ENCODE assay signal across 1 cellular context in the genomic region with DNA sequence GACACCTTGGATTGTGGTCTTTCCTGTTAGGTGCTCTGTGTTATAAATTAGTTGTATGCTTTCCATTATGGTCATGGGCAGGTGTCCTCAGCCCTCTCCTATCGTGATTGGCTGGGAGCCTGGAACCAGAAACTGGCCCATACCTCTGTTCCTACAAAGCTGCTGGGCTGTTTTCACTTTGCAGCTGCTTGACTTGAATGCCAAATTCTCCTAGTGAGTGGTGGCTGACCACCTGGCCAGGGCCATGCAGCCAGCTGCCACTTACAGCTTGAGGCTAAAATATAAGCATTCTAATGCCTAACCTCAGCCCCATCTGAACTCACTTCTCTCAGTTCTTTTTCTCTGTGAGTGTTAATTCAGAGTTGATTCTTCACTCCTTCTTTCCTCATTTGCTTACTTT.
TF ChIP-seq lines count a peak whose summit lies in the region.

No MANE protein-coding gene starts in this region.

TF ChIP-seq in SK-N-SH treated with all-trans-retinoic acid at 6 μM for 48 hours, 23 proteins besides CTCF, POLR2A, EP300 and RAD21 (continued from another document):
- TF ChIP-seq, protein P1, sequence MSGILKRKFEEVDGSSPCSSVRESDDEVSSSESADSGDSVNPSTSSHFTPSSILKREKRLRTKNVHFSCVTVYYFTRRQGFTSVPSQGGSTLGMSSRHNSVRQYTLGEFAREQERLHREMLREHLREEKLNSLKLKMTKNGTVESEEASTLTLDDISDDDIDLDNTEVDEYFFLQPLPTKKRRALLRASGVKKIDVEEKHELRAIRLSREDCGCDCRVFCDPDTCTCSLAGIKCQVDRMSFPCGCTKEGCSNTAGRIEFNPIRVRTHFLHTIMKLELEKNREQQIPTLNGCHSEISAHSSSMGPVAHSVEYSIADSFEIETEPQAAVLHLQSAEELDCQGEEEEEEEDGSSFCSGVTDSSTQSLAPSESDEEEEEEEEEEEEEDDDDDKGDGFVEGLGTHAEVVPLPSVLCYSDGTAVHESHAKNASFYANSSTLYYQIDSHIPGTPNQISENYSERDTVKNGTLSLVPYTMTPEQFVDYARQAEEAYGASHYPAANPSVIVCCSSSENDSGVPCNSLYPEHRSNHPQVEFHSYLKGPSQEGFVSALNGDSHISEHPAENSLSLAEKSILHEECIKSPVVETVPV (CRISPR knock-in tag; IDR thresholded peaks at IDR 0.05), result no peak
- no peak for TF ChIP-seq PPARA (CRISPR knock-in tag; IDR thresholded peaks at IDR 0.05; ENCODE audit: borderline replicate concordance)
- TF ChIP-seq ARNTL (CRISPR knock-in tag; IDR thresholded peaks at IDR 0.05; ENCODE audit: borderline replicate concordance, low read depth), result no peak
- no peak for TF ChIP-seq ZFP3 (CRISPR knock-in tag; IDR thresholded peaks at IDR 0.05)
- TF ChIP-seq BACH2 (CRISPR knock-in tag; IDR thresholded peaks at IDR 0.05; ENCODE audit: borderline replicate concordance), result no peak
- no peak for TF ChIP-seq ZNF8 (CRISPR knock-in tag; IDR thresholded peaks at IDR 0.05)
- no peak for TF ChIP-seq ZFP30 (CRISPR knock-in tag; IDR thresholded peaks at IDR 0.05)
- TF ChIP-seq ZNF565 (CRISPR knock-in tag; conservative IDR thresholded peaks at IDR 0.05; ENCODE audit: low read depth), result no peak
- TF ChIP-seq ZC3H10 (CRISPR knock-in tag; IDR thresholded peaks at IDR 0.05), result no peak
- no peak for TF ChIP-seq ESRRG (CRISPR knock-in tag; IDR thresholded peaks at IDR 0.05)
